21 cellular contexts compared by ENCODE assay signal in genomic region chr2:227123697-227124096, GRCh38. TPM values are rescaled to one million over a fixed set of nuclear protein-coding genes. Genes with fewer than 3 reads are reported as not detected.
DNase-seq lines count a peak whose midpoint lies in the region; ATAC-seq, FAIRE-seq and TF ChIP-seq lines count a peak whose summit lies in the region.
"Had no signal": no experiment of that assay in that cellular context is flagged by ENCODE, and none has a peak within 500 bp of the region (broad histone marks: within the 10 kb centered on the region; RNA-seq: fewer than 3 reads in every experiment).

No MANE protein-coding gene starts in this region.

- no peak for TF ChIP-seq POLR2A in HepG2 (IDR thresholded peaks at IDR 0.05; ENCODE audit: insufficient read depth in 1 of 2, low read depth in 2 of 2, low read length in 2 of 2)
- TF ChIP-seq POLR2A in right lobe of liver (IDR thresholded peaks at IDR 0.05) = no peak
- TF ChIP-seq POLR2A in H1 (IDR thresholded peaks at IDR 0.05; ENCODE audit: control extremely low read depth in 1 of 2, low read depth in 2 of 2, low read length in 2 of 2) = no peak

- FAIRE-seq in HepG2 (lab: Jason Lieb, UNC) (no peak), H1 (lab: Jason Lieb, UNC) (no peak)
- FAIRE-seq: A204.1, D721Med, GM12891, GM19239 had no signal

- intact Hi-C loops in HepG2 (cut with micrococcal nuclease; ENCODE audit: unreplicated experiment) (loop anchor here (10.0 kb wide), 1 partner anchor 531 kb away; no protein-coding TSS in a partner anchor), right lobe of liver (cut with DNase I) (no loop called here)

- H3K23me2 ChIP-seq in H1 (ENCODE audit: low read depth, low read length) = no peaks in the 10 kb centered on the region

- no peak overlapping the region for H2BK5ac ChIP-seq in H1 (ENCODE audit: low read depth, low read length)

- no peaks in the 10 kb centered on the region for H3K36me3 Mint-ChIP-seq in activated T-cell treated with anti-CD3 and anti-CD28 coated beads, Interleukin-2, amount 50 U/mL, for 4 hours (ENCODE audit: insufficient read depth)
- H3K36me3 Mint-ChIP-seq: CD8-positive, alpha-beta T cell had no signal

- H4K20me1 ChIP-seq in HepG2 (ENCODE audit: insufficient read depth, low read length) (no peaks in the 10 kb centered on the region), H1 (replicated peaks in 1 of 2; ENCODE audit: control insufficient read depth in 1 of 2, insufficient read depth in 2 of 2, low read length in 2 of 2) (no peaks in the 10 kb centered on the region)
- H4K20me1 ChIP-seq: BLaER1 treated with 17β-estradiol and CSF1 and Interleukin-3, amounts not matched to agents 10 nM and 100 nM had no signal

- POLR2A ChIA-PET in HepG2 (lab: Yijun Ruan, JAX) = no interaction called here
- POLR2A ChIA-PET in HEK293 (lab: Yijun Ruan, JAX) = no interaction called here
- POLR2A ChIA-PET in H1 (lab: Charles Lee; ENCODE audit: partially characterized antibody) = no interaction called here

- H3K56ac ChIP-seq in H1 (replicated peaks; ENCODE audit: insufficient read length, low read depth, low read length) = no peak overlapping the region

- H4K5ac ChIP-seq in H1 (ENCODE audit: insufficient read length, low read depth, low read length) = no peak overlapping the region

- H3K4me3 ChIP-seq in HepG2 (replicated peaks in 1 of 3; ENCODE audit: insufficient read depth in 1 of 3, low read depth in 2 of 3, low read length in 3 of 3) (no peak overlapping the region), right lobe of liver (no peak overlapping the region), HEK293 (ENCODE audit: low read depth, low read length) (no peak overlapping the region), H1 (ENCODE audit: extremely low read depth in 1 of 4, insufficient read depth in 2 of 4, low read depth in 3 of 4, low read length in 4 of 4) (no peak overlapping the region)
- H3K4me3 ChIP-seq: BLaER1 treated with 17β-estradiol and CSF1 and Interleukin-3, amounts not matched to agents 10 nM and 100 nM had no signal

- ATAC-seq in HepG2 = no peak
- ATAC-seq in right lobe of liver = no peak
- ATAC-seq in activated T-cell treated with anti-CD3 and anti-CD28 coated beads, Interleukin-2, amount 50 U/mL, for 4 hours = no peak
- ATAC-seq: CD8-positive, alpha-beta T cell had no signal

- H3K4me1 ChIP-seq in HepG2 (ENCODE audit: insufficient read depth, low read length) (no peaks in the 10 kb centered on the region), right lobe of liver (no peaks in the 10 kb centered on the region), HEK293 (ENCODE audit: control insufficient read depth, insufficient read depth, low read length) (peaks cover 8% of the 10 kb centered on the region), H1 (replicated peaks in 1 of 4; ENCODE audit: control insufficient read depth in 3 of 4, insufficient read depth in 4 of 4, low read length in 3 of 4) (no peaks in the 10 kb centered on the region)
- H3K4me1 ChIP-seq: BLaER1 treated with 17β-estradiol and CSF1 and Interleukin-3, amounts not matched to agents 10 nM and 100 nM had no signal

- no peak overlapping the region for H2BK20ac ChIP-seq in H1 (ENCODE audit: low read length)

- H3K4me3 Mint-ChIP-seq in activated T-cell treated with anti-CD3 and anti-CD28 coated beads, Interleukin-2, amount 50 U/mL, for 4 hours = no peak overlapping the region
- H3K4me3 Mint-ChIP-seq: B cell; CD4-positive, alpha-beta T cell; CD8-positive, alpha-beta T cell had no signal

- no peak overlapping the region for H3K9ac ChIP-seq in HepG2 (ENCODE audit: insufficient read depth, low read depth, low read length)
- H3K9ac ChIP-seq in H1 (replicated peaks in 1 of 4; ENCODE audit: extremely low read depth in 1 of 4, low read depth in 3 of 4, low read length in 3 of 4) = no peak overlapping the region
- H3K9ac ChIP-seq: BLaER1 treated with 17β-estradiol and CSF1 and Interleukin-3, amounts not matched to agents 10 nM and 100 nM had no signal

- no peak overlapping the region for H3K14ac ChIP-seq in H1 (ENCODE audit: insufficient read length)

- peaks cover 0 to 6% of the 10 kb centered on the region in 2 experiments; a peak in 2 of 5 replicates for H3K27me3 ChIP-seq in HepG2 (ENCODE audit: control insufficient read depth in 1 of 2, insufficient read depth in 2 of 2, low read length in 2 of 2)
- no peaks in the 10 kb centered on the region for H3K27me3 ChIP-seq in right lobe of liver
- no peaks in the 10 kb centered on the region for H3K27me3 ChIP-seq in H1 (replicated peaks in 1 of 4; ENCODE audit: control insufficient read depth in 3 of 4, extremely low read depth in 1 of 4, insufficient read depth in 3 of 4, low read length in 3 of 4)
- H3K27me3 ChIP-seq: BLaER1 treated with 17β-estradiol and CSF1 and Interleukin-3, amounts not matched to agents 10 nM and 100 nM had no signal

- H3K36me3 ChIP-seq in HepG2 (replicated peaks in 1 of 2; ENCODE audit: control insufficient read depth in 1 of 2, insufficient read depth in 2 of 2, low read length in 2 of 2) (no peaks in the 10 kb centered on the region), right lobe of liver (no peaks in the 10 kb centered on the region), HEK293 (ENCODE audit: control insufficient read depth in 2 of 2, insufficient read depth in 1 of 2, low read length in 2 of 2) (no peaks in the 10 kb centered on the region), H1 (ENCODE audit: control insufficient read depth in 2 of 4, insufficient read depth in 4 of 4, low read length in 3 of 4) (no peaks in the 10 kb centered on the region)
- H3K36me3 ChIP-seq: BLaER1 treated with 17β-estradiol and CSF1 and Interleukin-3, amounts not matched to agents 10 nM and 100 nM had no signal

- H3K4ac ChIP-seq in H1 (replicated peaks; ENCODE audit: insufficient read length, low read depth, low read length) = no peak overlapping the region

- H2AFZ ChIP-seq in HepG2 (ENCODE audit: low read length) (no peak overlapping the region), H1 (ENCODE audit: low read length) (no peak overlapping the region)

- in situ Hi-C loops in HepG2 (cut with HindIII; ENCODE audit: extremely low pct_ligation_motif_present, low pct_unique_long_range_greater_than_20kb) = no loop called here

- H3K18ac ChIP-seq in H1 (ENCODE audit: extremely low read depth, low read length) = no peak overlapping the region

- H3K9me3 ChIP-seq in HepG2 (ENCODE audit: low read length) = no peaks in the 10 kb centered on the region
- no peaks in the 10 kb centered on the region for H3K9me3 ChIP-seq in right lobe of liver
- no peaks in the 10 kb centered on the region for H3K9me3 ChIP-seq in HEK293 (ENCODE audit: control insufficient read depth, insufficient read depth, low read depth, low read length)
- H3K9me3 ChIP-seq in H1 (ENCODE audit: insufficient read depth in 2 of 2, low read depth in 1 of 2, low read length in 1 of 2) = no peaks in the 10 kb centered on the region
- H3K9me3 ChIP-seq: BLaER1 treated with 17β-estradiol and CSF1 and Interleukin-3, amounts not matched to agents 10 nM and 100 nM; Caco-2 had no signal

- no peaks in the 10 kb centered on the region for H3K79me1 ChIP-seq in H1 (ENCODE audit: low read depth, low read length)

- no peak overlapping the region for H3K4me2 ChIP-seq in HepG2 (ENCODE audit: low read depth, low read length)
- no peak overlapping the region for H3K4me2 ChIP-seq in H1 (ENCODE audit: insufficient read depth in 1 of 2, low read depth in 2 of 2, low read length in 2 of 2)
- H3K4me2 ChIP-seq: BLaER1 treated with 17β-estradiol and CSF1 and Interleukin-3, amounts not matched to agents 10 nM and 100 nM had no signal

- no peaks in the 10 kb centered on the region for H3K4me1 Mint-ChIP-seq in activated T-cell treated with anti-CD3 and anti-CD28 coated beads, Interleukin-2, amount 50 U/mL, for 4 hours (ENCODE audit: low read depth)
- H3K4me1 Mint-ChIP-seq: B cell had no signal

- no peak overlapping the region for H4K8ac ChIP-seq in H1 (ENCODE audit: extremely low read depth, insufficient read depth, low read length)

- TF ChIP-seq EP300 in HepG2 (IDR thresholded peaks at IDR 0.05; ENCODE audit: low read depth in 2 of 2, low read length in 2 of 2) (no peak), HepG2 (CRISPR knock-in tag; IDR thresholded peaks at IDR 0.05; ENCODE audit: borderline replicate concordance) (no peak), H1 (IDR thresholded peaks at IDR 0.05; ENCODE audit: borderline replicate concordance in 1 of 2, low read depth in 2 of 2, low read length in 2 of 2) (no peak)

- TF ChIP-seq CTCF in HepG2 (CRISPR knock-in tag; IDR thresholded peaks at IDR 0.05) (no peak), right lobe of liver (IDR thresholded peaks at IDR 0.05) (no peak), HEK293 (tag by site-specific recombination; IDR thresholded peaks at IDR 0.05) (no peak), H1 (IDR thresholded peaks at IDR 0.05; ENCODE audit: control extremely low read depth in 1 of 3, insufficient read depth in 1 of 3, low read depth in 1 of 3, low read length in 3 of 3) (no peak)

- no peak overlapping the region for H2AK5ac ChIP-seq in H1 (ENCODE audit: low read depth, low read length)

- H2BK12ac ChIP-seq in H1 (ENCODE audit: low read depth, low read length) = no peak overlapping the region

- peaks cover 9% of the 10 kb centered on the region for H3K27me3 Mint-ChIP-seq in activated T-cell treated with anti-CD3 and anti-CD28 coated beads, Interleukin-2, amount 50 U/mL, for 4 hours (ENCODE audit: low read depth)
- H3K27me3 Mint-ChIP-seq: B cell had no signal

- WGBS in HepG2 (ENCODE audit: low lambda C conversion rate) = 35% methylated on average over 4 of the region's 4 CpGs
- 64% methylated on average over 3 of the region's 4 CpGs for WGBS in right lobe of liver (ENCODE audit: insufficient coverage, low coverage, low lambda C conversion rate, missing lambda C conversion rate)
- 82% methylated on average over 4 of the region's 4 CpGs; no CpG with 5 or more reads in 1 of the 2 experiments for WGBS in H1 (ENCODE audit: extremely low coverage in 1 of 2, insufficient coverage in 1 of 2, insufficient read length in 1 of 2, insufficient replicate concordance in 2 of 2, low coverage in 1 of 2, low lambda C conversion rate in 2 of 2, missing lambda C conversion rate in 1 of 2), 2 experiments

- CTCF ChIA-PET in HepG2 (lab: Yijun Ruan, JAX; ENCODE audit: low intra/inter-chr PET ratio, low total read pairs) (no interaction called here), HEK293 (lab: Yijun Ruan, JAX) (interaction anchor here (1.2 to 4.1 kb wide), 2 partner anchors 38 to 114 kb away, joined by 4 to 24 read pairs; no protein-coding TSS in a partner anchor), H1 (lab: Charles Lee; ENCODE audit: partially characterized antibody) (interaction anchor here (1.4 to 2.1 kb wide), 2 partner anchors 116 to 643 kb away, joined by 3 to 14 read pairs; no protein-coding TSS in a partner anchor)

- no peaks in the 10 kb centered on the region for H3K9me3 Mint-ChIP-seq in activated T-cell treated with anti-CD3 and anti-CD28 coated beads, Interleukin-2, amount 50 U/mL, for 4 hours
- H3K9me3 Mint-ChIP-seq: CD4-positive, alpha-beta T cell; CD8-positive, alpha-beta T cell had no signal

- DNase-seq in HepG2 (ENCODE audit: low spot score) (no peak), right lobe of liver (no peak), H1 (ENCODE audit: low read depth in 1 of 2, low spot score in 2 of 2) (no peak), hippocampal formation (lab: John Stamatoyannopoulos, UW) (no peak)
- no peak for DNase-seq in activated T-cell treated with anti-CD3 and anti-CD28 coated beads, Interleukin-2, amount 50 U/mL, for 4 hours
- DNase-seq: 8988T; AML-193; Caco-2; Calu3; CD4-positive, alpha-beta T cell; CD8-positive, alpha-beta T cell; DMS79 treated with DMSO at 0.1 percent for 48 hours; GF-D8 had no signal

- H3K27ac ChIP-seq in HepG2 (ENCODE audit: extremely low read length, insufficient read depth, low read length) (no peak overlapping the region), right lobe of liver (no peak overlapping the region), HEK293 (ENCODE audit: extremely low read depth, low read depth, low read length) (no peak overlapping the region), H1 (ENCODE audit: low read depth, low read length) (no peak overlapping the region)
- H3K27ac ChIP-seq: BLaER1 treated with 17β-estradiol and CSF1 and Interleukin-3, amounts not matched to agents 10 nM and 100 nM; C4-2B had no signal

- no peak overlapping the region for H3K23ac ChIP-seq in H1 (ENCODE audit: insufficient read length)

- H4K91ac ChIP-seq in H1 (replicated peaks; ENCODE audit: insufficient read length, low read length) = no peak overlapping the region

- no peaks in the 10 kb centered on the region for H3K79me2 ChIP-seq in HepG2 (ENCODE audit: insufficient read depth, low read length)
- H3K79me2 ChIP-seq in H1 (ENCODE audit: control insufficient read depth in 1 of 2, insufficient read depth in 2 of 2, low read length in 2 of 2) = no peaks in the 10 kb centered on the region

- H2BK15ac ChIP-seq in H1 (ENCODE audit: low read length) = no peak overlapping the region

- TF ChIP-seq RAD21 in HepG2 (CRISPR knock-in tag; IDR thresholded peaks at IDR 0.05) = no peak
- no peak for TF ChIP-seq RAD21 in H1 (IDR thresholded peaks at IDR 0.05 in 1 of 2, conservative IDR thresholded peaks at IDR 0.05 in 1 of 2; ENCODE audit: low read depth in 2 of 2, low read length in 2 of 2)

- no peak overlapping the region for H2BK120ac ChIP-seq in H1 (replicated peaks; ENCODE audit: low read depth, low read length)

- BruUV-seq in HepG2 (replicated peaks; lab: Mats Ljungman, UMichigan) = no TSS peak

RNA-seq across cellular contexts. Expression of gene COL4A4, which starts 40.3 kb away (rescaled TPM):
- total RNA-seq in HepG2 (2016; rRNA removed; fragmentation: Illumina TruSeq; extraction: Trizol) = not detected in 2 replicates
- not detected in 2 replicates for total RNA-seq in HepG2 (2016; cell fraction: cytosol; rRNA removed; fragmentation: Illumina TruSeq; extraction: Trizol; ENCODE audit: low read depth)
- not detected in 2 replicates for total RNA-seq in HepG2 (2016; cell fraction: insoluble cytoplasmic fraction; rRNA removed; fragmentation: Illumina TruSeq; extraction: Trizol)
- total RNA-seq in HepG2 (2016; cell fraction: membrane; rRNA removed; fragmentation: Illumina TruSeq; extraction: Trizol) = not detected in 2 replicates
- not detected in 2 replicates for total RNA-seq in HepG2 (2016; cell fraction: nucleus; rRNA removed; fragmentation: Illumina TruSeq; extraction: Trizol)
- polyA plus RNA-seq in HepG2 (2011; rRNA removed) = not detected in 2 replicates
- not detected in 2 replicates for polyA plus RNA-seq in HepG2 (2011; cell fraction: cytosol; rRNA removed)
- not detected in 2 replicates for polyA plus RNA-seq in HepG2 (2011; cell fraction: nucleus; rRNA removed)
- polyA plus RNA-seq in HepG2 (2012) = 0.01 and 0.03 TPM in 2 replicates
- polyA plus RNA-seq in HepG2 (2016; cell fraction: cytosol; fragmentation: Illumina TruSeq; extraction: Trizol; ENCODE audit: low read depth) = not detected in 2 replicates
- polyA plus RNA-seq in HepG2 (2016; cell fraction: insoluble cytoplasmic fraction; fragmentation: Illumina TruSeq; extraction: Trizol; ENCODE audit: low read depth) = not detected in 2 replicates
- polyA plus RNA-seq in HepG2 (2016; cell fraction: membrane; fragmentation: Illumina TruSeq; extraction: Trizol; ENCODE audit: low read depth) = not detected in 2 replicates
- polyA plus RNA-seq in HepG2 (2016; cell fraction: nucleus; fragmentation: Illumina TruSeq; extraction: Trizol; ENCODE audit: insufficient read depth, low read depth) = not detected in 2 replicates
- 6.9 TPM in 1 of 2 replicates, not detected in the other for polyA minus RNA-seq in HepG2 (2011; rRNA and poly(A)+ RNA removed; ENCODE audit: low replicate concordance)
- 0.09 TPM in 1 of 2 replicates, not detected in the other for polyA minus RNA-seq in HepG2 (2011; cell fraction: cytosol; rRNA and poly(A)+ RNA removed)
- under 0.01 TPM in 2 replicates for polyA minus RNA-seq in HepG2 (2011; cell fraction: nucleus; rRNA and poly(A)+ RNA removed)
- total RNA-seq in right lobe of liver = 1 to 10 TPM in 5 of 6 experiments, under 1 TPM in 1; 0.86 to 2.4 (median 1.8) TPM
- 0.67 and 1.7 TPM in 2 replicates for total RNA-seq in H1 (2021; fragmentation: NEBNext Ultra II Directional; extraction: Animal tissue kit (Norgen Biotek cat#: 25700))
- polyA plus RNA-seq in H1 (2011; rRNA removed) = 0.33 TPM in 2 replicates
- polyA plus RNA-seq in H1 (2011; cell fraction: cytosol; rRNA removed) = 0.39 TPM
- 1.9 TPM for polyA plus RNA-seq in H1 (2011; cell fraction: nucleus; rRNA removed)
- polyA plus RNA-seq in H1 (2012, experiment 1 of 2) = 0.32 to 0.44 TPM (median 0.41 TPM) in 4 replicates
- 0.13 TPM for polyA plus RNA-seq in H1 (2012, experiment 2 of 2)
- 0.99 TPM for polyA plus RNA-seq in H1 (2013, experiment 1 of 2)
- polyA plus RNA-seq in H1 (2013, experiment 2 of 2) = 0.87 TPM
- 0.50 and 0.59 TPM in 2 replicates for polyA minus RNA-seq in H1 (2011; rRNA and poly(A)+ RNA removed)
- 0.22 TPM for polyA minus RNA-seq in H1 (2011; cell fraction: cytosol; rRNA and poly(A)+ RNA removed)
- 0.80 TPM for polyA minus RNA-seq in H1 (2011; cell fraction: nucleus; rRNA and poly(A)+ RNA removed)
- total RNA-seq in activated T-cell treated with anti-CD3 and anti-CD28 coated beads, Interleukin-2, amount 50 U/mL, for 4 hours = under 1 TPM in 1 of 3 donors, not detected in 2; 0.14 TPM
- total RNA-seq: CD4-positive, alpha-beta T cell; CD8-positive, alpha-beta T cell had no signal

RNA-seq across cellular contexts. Expression of gene COL4A3, which starts 40.7 kb away (rescaled TPM):
- total RNA-seq in HepG2 (2016; rRNA removed; fragmentation: Illumina TruSeq; extraction: Trizol) = 0.02 TPM in 1 of 2 replicates, not detected in the other
- total RNA-seq in HepG2 (2016; cell fraction: cytosol; rRNA removed; fragmentation: Illumina TruSeq; extraction: Trizol; ENCODE audit: low read depth) = 0.09 and 0.10 TPM in 2 replicates
- 0.02 TPM in 1 of 2 replicates, not detected in the other for total RNA-seq in HepG2 (2016; cell fraction: insoluble cytoplasmic fraction; rRNA removed; fragmentation: Illumina TruSeq; extraction: Trizol)
- 0.03 and 0.07 TPM in 2 replicates for total RNA-seq in HepG2 (2016; cell fraction: membrane; rRNA removed; fragmentation: Illumina TruSeq; extraction: Trizol)
- total RNA-seq in HepG2 (2016; cell fraction: nucleus; rRNA removed; fragmentation: Illumina TruSeq; extraction: Trizol) = 0.09 TPM in 1 of 2 replicates, not detected in the other
- not detected in 2 replicates for polyA plus RNA-seq in HepG2 (2011; rRNA removed)
- not detected in 2 replicates for polyA plus RNA-seq in HepG2 (2011; cell fraction: cytosol; rRNA removed)
- polyA plus RNA-seq in HepG2 (2011; cell fraction: nucleus; rRNA removed) = not detected in 2 replicates
- not detected in 2 replicates for polyA plus RNA-seq in HepG2 (2012)
- polyA plus RNA-seq in HepG2 (2016; cell fraction: cytosol; fragmentation: Illumina TruSeq; extraction: Trizol; ENCODE audit: low read depth) = not detected in 2 replicates
- polyA plus RNA-seq in HepG2 (2016; cell fraction: insoluble cytoplasmic fraction; fragmentation: Illumina TruSeq; extraction: Trizol; ENCODE audit: low read depth) = not detected in 2 replicates
- not detected in 2 replicates for polyA plus RNA-seq in HepG2 (2016; cell fraction: membrane; fragmentation: Illumina TruSeq; extraction: Trizol; ENCODE audit: low read depth)
- not detected in 2 replicates for polyA plus RNA-seq in HepG2 (2016; cell fraction: nucleus; fragmentation: Illumina TruSeq; extraction: Trizol; ENCODE audit: insufficient read depth, low read depth)
- 5.8 TPM in 1 of 2 replicates, not detected in the other for polyA minus RNA-seq in HepG2 (2011; rRNA and poly(A)+ RNA removed; ENCODE audit: low replicate concordance)
- not detected in 2 replicates for polyA minus RNA-seq in HepG2 (2011; cell fraction: cytosol; rRNA and poly(A)+ RNA removed)
- 0.12 and 0.26 TPM in 2 replicates for polyA minus RNA-seq in HepG2 (2011; cell fraction: nucleus; rRNA and poly(A)+ RNA removed)
- 1 to 10 TPM in 3 of 6 experiments, under 1 TPM in 3; 0.12 to 1.6 (median 0.73) TPM for total RNA-seq in right lobe of liver
- 0.17 and 0.34 TPM in 2 replicates for total RNA-seq in H1 (2021; fragmentation: NEBNext Ultra II Directional; extraction: Animal tissue kit (Norgen Biotek cat#: 25700))
- 0.12 and 0.28 TPM in 2 replicates for polyA plus RNA-seq in H1 (2011; rRNA removed)
- polyA plus RNA-seq in H1 (2011; cell fraction: cytosol; rRNA removed) = 0.22 TPM
- polyA plus RNA-seq in H1 (2011; cell fraction: nucleus; rRNA removed) = 1.2 TPM
- polyA plus RNA-seq in H1 (2012, experiment 1 of 2) = 0.08 to 0.54 TPM (median 0.29 TPM) in 4 replicates
- 0.05 TPM for polyA plus RNA-seq in H1 (2012, experiment 2 of 2)
- polyA plus RNA-seq in H1 (2013, experiment 1 of 2) = 0.41 TPM
- polyA plus RNA-seq in H1 (2013, experiment 2 of 2) = 0.31 TPM
- polyA minus RNA-seq in H1 (2011; rRNA and poly(A)+ RNA removed) = 0.19 and 0.90 TPM in 2 replicates
- polyA minus RNA-seq in H1 (2011; cell fraction: cytosol; rRNA and poly(A)+ RNA removed) = 0.29 TPM
- polyA minus RNA-seq in H1 (2011; cell fraction: nucleus; rRNA and poly(A)+ RNA removed) = 1.6 TPM
- total RNA-seq in activated T-cell treated with anti-CD3 and anti-CD28 coated beads, Interleukin-2, amount 50 U/mL, for 4 hours = under 1 TPM in 1 of 3 donors, not detected in 2; 0.16 TPM
- total RNA-seq: CD4-positive, alpha-beta T cell had no signal

Comparison
In these comparisons a context has a peak if more than half of its experiments do, and no peak if none do; other contexts are left out.
1. Of the 63 proteins assayed by ChIP-seq in both HepG2 and HEK293: peak only in HepG2: none; only in HEK293: none; in both: ZNF768; in neither: 62.